23 cellular contexts compared by ENCODE assay signal in genomic region chr15:85929786-85930185, GRCh38.
DNase-seq lines count a peak whose midpoint lies in the region; ATAC-seq and TF ChIP-seq lines count a peak whose summit lies in the region.
"Had no signal": no experiment of that assay in that cellular context is flagged by ENCODE, and none has a peak within 500 bp of the region (broad histone marks: within the 10 kb centered on the region; RNA-seq: fewer than 3 reads in every experiment).

No MANE protein-coding gene starts in this region.

- H4K20me1 ChIP-seq in smooth muscle cell (ENCODE audit: low read depth) = no peaks in the 10 kb centered on the region

- TF ChIP-seq CTCF in CD4-positive, alpha-beta T cell (IDR thresholded peaks at IDR 0.05) = no peak
- TF ChIP-seq CTCF in smooth muscle cell (IDR thresholded peaks at IDR 0.05; ENCODE audit: borderline replicate concordance, insufficient read depth, poor library complexity, severe bottlenecking) (no peak), mesothelial cell of epicardium (IDR thresholded peaks at IDR 0.05; ENCODE audit: unreplicated experiment) (no peak), ascending aorta (IDR thresholded peaks at IDR 0.05) (no peak)

- H3K4me2 ChIP-seq in smooth muscle cell = no peak overlapping the region
- H3K4me2 ChIP-seq: KMS-11 had no signal

- peaks cover 29% of the 10 kb centered on the region for H3K4me1 Mint-ChIP-seq in CD4-positive, alpha-beta T cell (ENCODE audit: low read depth)
- peaks cover 15 to 16% of the 10 kb centered on the region in 2 donors for H3K4me1 Mint-ChIP-seq in effector memory CD8-positive, alpha-beta T cell (ENCODE audit: low read depth in 2 of 2)
- H3K4me1 Mint-ChIP-seq in mesothelial cell of epicardium = peaks cover 4% of the 10 kb centered on the region
- H3K4me1 Mint-ChIP-seq: B cell had no signal

- DNase-seq in CD4-positive, alpha-beta T cell = no peak
- peak; percentile 38 for DNase-seq in SKM-1 (lab: John Stamatoyannopoulos, UW; ENCODE audit: unreplicated experiment)
- no peak for DNase-seq in effector memory CD8-positive, alpha-beta T cell
- DNase-seq in smooth muscle cell (lab: John Stamatoyannopoulos, UW; ENCODE audit: unreplicated experiment) = no peak
- no peak for DNase-seq in activated effector memory CD4-positive, alpha-beta T cell treated with Interleukin-2 at 50 U/mL for 16 hours
- no peak for DNase-seq in mesothelial cell of epicardium (ENCODE audit: low spot score in 2 of 2, unreplicated experiment in 2 of 2)
- DNase-seq in ascending aorta (ENCODE audit: low spot score in 2 of 2) = no peak
- DNase-seq: Calu3, DMS79 treated with DMSO at 0.1 percent for 48 hours, MM.1S, NCI-H1092, NCI-H1417 treated with DMSO at 0.1 percent for 48 hours, NCI-H1694 treated with DMSO at 0.1 percent for 48 hours, NCI-H2081, NCI-H2227 treated with DMSO at 0.1 percent for 48 hours, NCI-H526 treated with DMSO at 0.1 percent for 48 hours, SHP77 had no signal

- CTCF ChIA-PET in CD4-positive, alpha-beta T cell (lab: Charles Lee) = no interaction called here

- no peaks in the 10 kb centered on the region for H3K36me3 ChIP-seq in smooth muscle cell (ENCODE audit: low read depth)
- no peaks in the 10 kb centered on the region for H3K36me3 ChIP-seq in ascending aorta

- peak overlapping the region; percentile 71 for H3K27ac Mint-ChIP-seq in CD4-positive, alpha-beta T cell
- H3K27ac Mint-ChIP-seq in effector memory CD8-positive, alpha-beta T cell = peak overlapping the region; percentile 35 to 76
- no peak overlapping the region for H3K27ac Mint-ChIP-seq in mesothelial cell of epicardium
- H3K27ac Mint-ChIP-seq: B cell, IgD-negative memory B cell had no signal

- H3K4me3 Mint-ChIP-seq in CD4-positive, alpha-beta T cell = no peak overlapping the region
- H3K4me3 Mint-ChIP-seq in effector memory CD8-positive, alpha-beta T cell = no peak overlapping the region
- H3K4me3 Mint-ChIP-seq in mesothelial cell of epicardium = no peak overlapping the region
- H3K4me3 Mint-ChIP-seq: B cell, IgD-negative memory B cell had no signal

- H3K9ac ChIP-seq in smooth muscle cell (ENCODE audit: low read depth) = no peak overlapping the region
- H3K9ac ChIP-seq: KMS-11 had no signal

- ATAC-seq in CD4-positive, alpha-beta T cell (ENCODE audit: poor library complexity) = no peak
- ATAC-seq in effector memory CD8-positive, alpha-beta T cell (replicated peaks) = no peak
- ATAC-seq: Panc1 had no signal

- WGBS in smooth muscle cell (ENCODE audit: low lambda C conversion rate) = 97% methylated on average over 1 of the region's 1 CpG

- H3K9me3 ChIP-seq in CD4-positive, alpha-beta T cell (ENCODE audit: control insufficient read depth, low read length) = no peaks in the 10 kb centered on the region
- H3K9me3 ChIP-seq in smooth muscle cell (replicated peaks; ENCODE audit: low read depth) = no peaks in the 10 kb centered on the region
- H3K9me3 ChIP-seq in ascending aorta = no peaks in the 10 kb centered on the region

- no peaks in the 10 kb centered on the region for H3K36me3 Mint-ChIP-seq in CD4-positive, alpha-beta T cell (ENCODE audit: low read depth)
- H3K36me3 Mint-ChIP-seq in effector memory CD8-positive, alpha-beta T cell (ENCODE audit: insufficient read depth) = no peaks in the 10 kb centered on the region
- H3K36me3 Mint-ChIP-seq in mesothelial cell of epicardium = no peaks in the 10 kb centered on the region
- H3K36me3 Mint-ChIP-seq: IgD-negative memory B cell had no signal

- H3K27me3 ChIP-seq in CD4-positive, alpha-beta T cell (ENCODE audit: control insufficient read depth, insufficient read depth, low read length) = no peaks in the 10 kb centered on the region
- no peaks in the 10 kb centered on the region for H3K27me3 ChIP-seq in smooth muscle cell (ENCODE audit: low read depth)
- H3K27me3 ChIP-seq in ascending aorta = no peaks in the 10 kb centered on the region

- intact Hi-C loops in CD4-positive, alpha-beta T cell (cut with DNase I, micrococcal nuclease) = no loop called here
- intact Hi-C loops in ascending aorta (cut with DNase I) = no loop called here

- no peak overlapping the region for H3K27ac ChIP-seq in CD4-positive, alpha-beta T cell (ENCODE audit: low read depth, low read length)
- H3K27ac ChIP-seq in smooth muscle cell (ENCODE audit: low read depth) = peak overlapping the region; percentile 9
- H3K27ac ChIP-seq in ascending aorta = no peak overlapping the region
- H3K27ac ChIP-seq: C4-2B, KMS-11, RWPE1 had no signal

- POLR2A ChIA-PET in CD4-positive, alpha-beta T cell (lab: Charles Lee) = no interaction called here

- no peaks in the 10 kb centered on the region for H3K9me3 Mint-ChIP-seq in CD4-positive, alpha-beta T cell
- no peaks in the 10 kb centered on the region for H3K9me3 Mint-ChIP-seq in effector memory CD8-positive, alpha-beta T cell
- no peaks in the 10 kb centered on the region for H3K9me3 Mint-ChIP-seq in mesothelial cell of epicardium

- no peak overlapping the region for H2AFZ ChIP-seq in smooth muscle cell (ENCODE audit: low read depth)

- no peaks in the 10 kb centered on the region for H3K27me3 Mint-ChIP-seq in CD4-positive, alpha-beta T cell
- peaks cover 8 to 39% of the 10 kb centered on the region in 2 donors for H3K27me3 Mint-ChIP-seq in effector memory CD8-positive, alpha-beta T cell
- peaks cover 41% of the 10 kb centered on the region for H3K27me3 Mint-ChIP-seq in mesothelial cell of epicardium (ENCODE audit: low read depth)

- no peak overlapping the region for H3K4me3 ChIP-seq in smooth muscle cell
- H3K4me3 ChIP-seq in ascending aorta = no peak overlapping the region

- no peaks in the 10 kb centered on the region for H3K79me2 ChIP-seq in smooth muscle cell (ENCODE audit: low read depth)

- peaks cover 6% of the 10 kb centered on the region for H3F3A ChIP-seq in smooth muscle cell (ENCODE audit: low read depth)

- H3K4me1 ChIP-seq in smooth muscle cell (ENCODE audit: low read depth) = no peaks in the 10 kb centered on the region
- H3K4me1 ChIP-seq in ascending aorta = no peaks in the 10 kb centered on the region
